ENCODE assay signal across 1 cellular context in genomic region chr11:58788355-58789023, GRCh38.
TF ChIP-seq lines count a peak whose summit lies in the region.

No MANE protein-coding gene starts in this region.

TF ChIP-seq in H1, 55 proteins besides CTCF, POLR2A, EP300 and RAD21 (continued from another document):
- TF ChIP-seq CEBPB (IDR thresholded peaks at IDR 0.05; ENCODE audit: low read depth, low read length) (no peak), TAF7 (optimal IDR thresholded peaks at IDR 0.05; ENCODE audit: borderline replicate concordance, low read depth, low read length) (no peak), ZNF274 (IDR thresholded peaks at IDR 0.05; ENCODE audit: borderline replicate concordance, extremely low read depth, low read length) (no peak), EZH2 (IDR thresholded peaks at IDR 0.05; ENCODE audit: low read depth, low read length, severe bottlenecking) (no peak)
TF ChIP-seq in H1: peak in this region for 0.
